21 cellular contexts compared by ENCODE assay signal in the genomic region with DNA sequence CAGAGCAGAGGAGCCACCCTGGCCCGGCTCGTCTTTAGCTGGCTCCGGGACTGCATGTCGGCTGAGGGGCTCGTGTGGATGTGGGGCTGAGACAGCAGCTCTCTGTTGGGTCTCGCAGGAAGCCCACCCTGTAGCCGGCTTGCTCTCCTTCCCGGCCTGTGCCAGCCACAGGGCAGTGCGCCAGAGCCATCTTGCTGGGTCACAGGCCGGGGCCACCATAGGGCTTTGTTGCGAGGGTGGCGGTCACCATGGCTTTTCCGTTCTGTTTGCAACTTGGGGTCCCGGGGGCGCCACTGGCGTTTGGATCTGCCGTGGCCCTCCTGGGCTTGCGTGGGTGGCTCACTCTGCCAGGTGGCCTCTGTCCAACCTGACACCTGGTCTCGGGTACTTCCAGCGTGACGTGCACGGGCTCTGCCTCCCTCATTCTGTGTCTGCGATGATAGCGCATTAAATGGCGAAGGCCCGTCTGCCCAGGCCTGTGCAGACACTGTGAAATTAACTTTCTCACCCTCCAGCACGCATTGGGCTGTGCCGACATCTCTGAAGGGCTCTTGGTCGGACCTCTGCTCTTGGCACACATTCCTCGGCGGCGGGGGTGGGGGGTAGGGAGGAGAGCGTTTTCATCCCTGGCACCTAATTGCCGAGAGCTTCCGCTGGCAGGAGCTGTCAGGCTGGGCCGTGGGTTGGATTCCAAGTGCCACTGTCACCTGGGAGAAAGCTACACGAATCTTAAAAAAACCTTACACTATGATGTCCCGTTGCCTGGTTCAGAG.
DNase-seq lines count a peak whose midpoint lies in the region; ATAC-seq, FAIRE-seq and TF ChIP-seq lines count a peak whose summit lies in the region.
"Had no signal": no experiment of that assay in that cellular context is flagged by ENCODE, and none has a peak within 500 bp of the region (broad histone marks: within the 10 kb centered on the region; RNA-seq: fewer than 3 reads in every experiment).

No MANE protein-coding gene starts in this region.

- POLR2A ChIA-PET in HepG2 (lab: Yijun Ruan, JAX) (no interaction called here), H1 (lab: Charles Lee; ENCODE audit: partially characterized antibody) (interaction anchor here (0.6 kb wide), 1 partner anchor 88 kb away, joined by 3 read pairs; no protein-coding TSS in a partner anchor)

- CTCF ChIA-PET in HepG2 (lab: Yijun Ruan, JAX; ENCODE audit: low intra/inter-chr PET ratio, low total read pairs): no interaction called here
- CTCF ChIA-PET in H1 (lab: Charles Lee; ENCODE audit: partially characterized antibody): interaction anchor here (0.6 to 2.7 kb wide), 11 partner anchors 9 to 891 kb away, joined by 3 to 11 read pairs (median 3); no protein-coding TSS in a partner anchor

- H3K4me3 ChIP-seq in HepG2 (replicated peaks in 1 of 3; ENCODE audit: insufficient read depth in 1 of 3, low read depth in 2 of 3, low read length in 3 of 3) (no peak overlapping the region), right lobe of liver (no peak overlapping the region), H1 (ENCODE audit: extremely low read depth in 1 of 4, insufficient read depth in 2 of 4, low read depth in 3 of 4, low read length in 4 of 4) (no peak overlapping the region), gastrocnemius medialis (no peak overlapping the region)
- H3K4me3 ChIP-seq: GM23338 had no signal

- H3K36me3 ChIP-seq in HepG2 (replicated peaks in 1 of 2; ENCODE audit: control insufficient read depth in 1 of 2, insufficient read depth in 2 of 2, low read length in 2 of 2) (peaks cover 16 to 29% of the 10 kb centered on the region in 2 experiments; a peak in 4 of 5 replicates), right lobe of liver (peaks cover 0 to 19% (median 0%) of the 10 kb centered on the region in 4 donors), H1 (ENCODE audit: control insufficient read depth in 2 of 4, insufficient read depth in 4 of 4, low read length in 3 of 4) (peaks cover 0 to 8% (median 4%) of the 10 kb centered on the region in 4 experiments; a peak in 3 of 8 replicates), gastrocnemius medialis (peaks cover 0 to 22% of the 10 kb centered on the region in 2 donors)

- TF ChIP-seq RAD21 in HepG2 (CRISPR knock-in tag; IDR thresholded peaks at IDR 0.05): no peak
- TF ChIP-seq RAD21 in H1 (IDR thresholded peaks at IDR 0.05 in 1 of 2, conservative IDR thresholded peaks at IDR 0.05 in 1 of 2; ENCODE audit: low read depth in 2 of 2, low read length in 2 of 2): no peak

- no TSS peak for BruUV-seq in HepG2 (replicated peaks; lab: Mats Ljungman, UMichigan)

- H3K79me1 ChIP-seq in H1 (ENCODE audit: low read depth, low read length): no peaks in the 10 kb centered on the region; the same call in 1 of the 2 replicates

- H2BK20ac ChIP-seq in H1 (ENCODE audit: low read length): no peak overlapping the region

- no peak overlapping the region for H4K8ac ChIP-seq in H1 (ENCODE audit: extremely low read depth, insufficient read depth, low read length)

- intact Hi-C loops in HepG2 (cut with micrococcal nuclease; ENCODE audit: unreplicated experiment): no loop called here
- intact Hi-C loops in right lobe of liver (cut with DNase I): no loop called here
- intact Hi-C loops in gastrocnemius medialis (cut with DNase I; ENCODE audit: low total_unique reads): no loop called here

- TF ChIP-seq POLR2A in HepG2 (IDR thresholded peaks at IDR 0.05; ENCODE audit: insufficient read depth in 1 of 2, low read depth in 2 of 2, low read length in 2 of 2): no peak
- TF ChIP-seq POLR2A in right lobe of liver (IDR thresholded peaks at IDR 0.05): no peak
- no peak for TF ChIP-seq POLR2A in H1 (IDR thresholded peaks at IDR 0.05; ENCODE audit: control extremely low read depth in 1 of 2, low read depth in 2 of 2, low read length in 2 of 2)
- no peak for TF ChIP-seq POLR2A in gastrocnemius medialis (IDR thresholded peaks at IDR 0.05)
- TF ChIP-seq POLR2A in H54 (IDR thresholded peaks at IDR 0.05; ENCODE audit: low read depth, low read length): no peak

- H3K9me3 ChIP-seq in HepG2 (ENCODE audit: low read length) (peaks cover 14% of the 10 kb centered on the region), right lobe of liver (no peaks in the 10 kb centered on the region), H1 (ENCODE audit: insufficient read depth in 2 of 2, low read depth in 1 of 2, low read length in 1 of 2) (peaks cover 7 to 12% of the 10 kb centered on the region in 2 experiments; a peak in 3 of 4 replicates), gastrocnemius medialis (no peaks in the 10 kb centered on the region)
- H3K9me3 ChIP-seq: BE2C had no signal

- H3K4ac ChIP-seq in H1 (replicated peaks; ENCODE audit: insufficient read length, low read depth, low read length): no peak overlapping the region

- H3K56ac ChIP-seq in H1 (replicated peaks; ENCODE audit: insufficient read length, low read depth, low read length): no peak overlapping the region

- FAIRE-seq in HepG2 (lab: Jason Lieb, UNC): no peak
- no peak for FAIRE-seq in H1 (lab: Jason Lieb, UNC)
- no peak for FAIRE-seq in H54 (lab: Jason Lieb, UNC)
- FAIRE-seq: A204.1, G401.6, GM12892, GM18507 had no signal

- no peaks in the 10 kb centered on the region for H3K27me3 ChIP-seq in HepG2 (ENCODE audit: control insufficient read depth in 1 of 2, insufficient read depth in 2 of 2, low read length in 2 of 2)
- H3K27me3 ChIP-seq in right lobe of liver: no peaks in the 10 kb centered on the region
- no peaks in the 10 kb centered on the region for H3K27me3 ChIP-seq in H1 (replicated peaks in 1 of 4; ENCODE audit: control insufficient read depth in 3 of 4, extremely low read depth in 1 of 4, insufficient read depth in 3 of 4, low read length in 3 of 4)
- no peaks in the 10 kb centered on the region for H3K27me3 ChIP-seq in gastrocnemius medialis
- H3K27me3 ChIP-seq: BE2C had no signal

- H2BK5ac ChIP-seq in H1 (ENCODE audit: low read depth, low read length): peak overlapping the region; percentile 30; the same call in 1 of the 2 replicates

- H3K23ac ChIP-seq in H1 (ENCODE audit: insufficient read length): no peak overlapping the region

- H2AFZ ChIP-seq in HepG2 (ENCODE audit: low read length): no peak overlapping the region
- no peak overlapping the region for H2AFZ ChIP-seq in H1 (ENCODE audit: low read length)
- H2AFZ ChIP-seq: GM23338 had no signal

- H3K4me2 ChIP-seq in HepG2 (ENCODE audit: low read depth, low read length) (no peak overlapping the region), H1 (ENCODE audit: insufficient read depth in 1 of 2, low read depth in 2 of 2, low read length in 2 of 2) (no peak overlapping the region)
- H3K4me2 ChIP-seq: GM23338 had no signal

- H3K18ac ChIP-seq in H1 (ENCODE audit: extremely low read depth, low read length): no peak overlapping the region

- H4K91ac ChIP-seq in H1 (replicated peaks; ENCODE audit: insufficient read length, low read length): no peak overlapping the region

- ATAC-seq in HepG2 (no peak), right lobe of liver (no peak), gastrocnemius medialis (no peak)
- ATAC-seq: GM23338 had no signal

- no peak overlapping the region for H2BK120ac ChIP-seq in H1 (replicated peaks; ENCODE audit: low read depth, low read length)

- no peak overlapping the region for H2AK5ac ChIP-seq in H1 (ENCODE audit: low read depth, low read length)

- H3K4me1 ChIP-seq in HepG2 (ENCODE audit: insufficient read depth, low read length) (peaks cover 22% of the 10 kb centered on the region), right lobe of liver (peaks cover 0 to 18% (median 5%) of the 10 kb centered on the region in 4 donors), H1 (replicated peaks in 1 of 4; ENCODE audit: control insufficient read depth in 3 of 4, insufficient read depth in 4 of 4, low read length in 3 of 4) (peaks cover 0 to 9% (median 0%) of the 10 kb centered on the region in 4 experiments; a peak in 3 of 7 replicates), gastrocnemius medialis (peaks cover 8 to 20% of the 10 kb centered on the region in 2 donors)

- H4K20me1 ChIP-seq in HepG2 (ENCODE audit: insufficient read depth, low read length) (peaks cover 10% of the 10 kb centered on the region; the same call in 1 of the 2 replicates), H1 (replicated peaks in 1 of 2; ENCODE audit: control insufficient read depth in 1 of 2, insufficient read depth in 2 of 2, low read length in 2 of 2) (peaks cover 0 to 2% of the 10 kb centered on the region in 2 experiments)

- no peak overlapping the region for H3K14ac ChIP-seq in H1 (ENCODE audit: insufficient read length)

- no peaks in the 10 kb centered on the region for H3K79me2 ChIP-seq in HepG2 (ENCODE audit: insufficient read depth, low read length)
- no peaks in the 10 kb centered on the region for H3K79me2 ChIP-seq in H1 (ENCODE audit: control insufficient read depth in 1 of 2, insufficient read depth in 2 of 2, low read length in 2 of 2)

- TF ChIP-seq EP300 in HepG2 (IDR thresholded peaks at IDR 0.05; ENCODE audit: low read depth in 2 of 2, low read length in 2 of 2) (no peak), HepG2 (CRISPR knock-in tag; IDR thresholded peaks at IDR 0.05; ENCODE audit: borderline replicate concordance) (no peak), H1 (IDR thresholded peaks at IDR 0.05; ENCODE audit: borderline replicate concordance in 1 of 2, low read depth in 2 of 2, low read length in 2 of 2) (no peak)

- H2BK12ac ChIP-seq in H1 (ENCODE audit: low read depth, low read length): no peak overlapping the region

- TF ChIP-seq CTCF in HepG2 (CRISPR knock-in tag; IDR thresholded peaks at IDR 0.05) (no peak), right lobe of liver (IDR thresholded peaks at IDR 0.05) (no peak), H1 (IDR thresholded peaks at IDR 0.05; ENCODE audit: control extremely low read depth in 1 of 3, insufficient read depth in 1 of 3, low read depth in 1 of 3, low read length in 3 of 3) (no peak), gastrocnemius medialis (IDR thresholded peaks at IDR 0.05 in 4 of 5, conservative IDR thresholded peaks at IDR 0.05 in 1 of 5) (no peak), GM10266 (IDR thresholded peaks at IDR 0.05; ENCODE audit: control insufficient read depth, insufficient read depth, low read depth, missing control alignments) (no peak)

- H4K5ac ChIP-seq in H1 (ENCODE audit: insufficient read length, low read depth, low read length): no peak overlapping the region

- no peak for DNase-seq in HepG2 (ENCODE audit: low spot score)
- DNase-seq in right lobe of liver: no peak
- no peak for DNase-seq in H1 (ENCODE audit: low read depth in 1 of 2, low spot score in 2 of 2)
- no peak for DNase-seq in gastrocnemius medialis
- no peak for DNase-seq in GM10266 (ENCODE audit: extremely low spot score)
- no peak for DNase-seq in H54 (ENCODE audit: insufficient read length, low spot score)
- DNase-seq: ACHN; BE2C; CD4-positive, CD25-positive, alpha-beta regulatory T cell; CD8-positive, alpha-beta memory T cell; COR-L47; DMS 273 treated with DMSO at 0.1 percent for 48 hours; DMS53; DND-41; EL; H9 had no signal

- no peaks in the 10 kb centered on the region for H3K23me2 ChIP-seq in H1 (ENCODE audit: low read depth, low read length)

- WGBS in HepG2 (ENCODE audit: low lambda C conversion rate): 100% methylated on average over 9 of the region's 38 CpGs
- 96% methylated on average over 9 of the region's 38 CpGs for WGBS in right lobe of liver (ENCODE audit: insufficient coverage, low coverage, low lambda C conversion rate, missing lambda C conversion rate)
- WGBS in H1 (ENCODE audit: extremely low coverage in 1 of 2, insufficient coverage in 1 of 2, insufficient read length in 1 of 2, insufficient replicate concordance in 2 of 2, low coverage in 1 of 2, low lambda C conversion rate in 2 of 2, missing lambda C conversion rate in 1 of 2), 2 experiments: 94% methylated on average over 38 of the region's 38 CpGs; no CpG with 5 or more reads in 1 of the 2 experiments

- in situ Hi-C loops in HepG2 (cut with HindIII; ENCODE audit: extremely low pct_ligation_motif_present, low pct_unique_long_range_greater_than_20kb) (no loop called here), gastrocnemius medialis (cut with MboI; ENCODE audit: low sequenced_read_pairs in 4 of 4) (loop anchor here in 1 of 4 donors (25.0 kb wide), 1 partner anchor 523 kb away; no protein-coding TSS in a partner anchor)

- H2BK15ac ChIP-seq in H1 (ENCODE audit: low read length): no peak overlapping the region

- H3K27ac ChIP-seq in HepG2 (ENCODE audit: extremely low read length, insufficient read depth, low read length) (no peak overlapping the region), right lobe of liver (no peak overlapping the region), H1 (ENCODE audit: low read depth, low read length) (no peak overlapping the region), gastrocnemius medialis (peak overlapping the region; percentile 4 to 43 (median 30))

- H3K9ac ChIP-seq in HepG2 (ENCODE audit: insufficient read depth, low read depth, low read length): no peak overlapping the region
- H3K9ac ChIP-seq in H1 (replicated peaks in 1 of 4; ENCODE audit: extremely low read depth in 1 of 4, low read depth in 3 of 4, low read length in 3 of 4): no peak overlapping the region

Comparison
In these comparisons a context has a peak if more than half of its experiments do, and no peak if none do; other contexts are left out.
1. H3K27ac ChIP-seq: peak in gastrocnemius medialis (4 of 4); none in HepG2 (single experiment), right lobe of liver (0 of 3) and H1 (single experiment).